Comparison of ENCODE assay signal across 8 cellular contexts in the genomic region with DNA sequence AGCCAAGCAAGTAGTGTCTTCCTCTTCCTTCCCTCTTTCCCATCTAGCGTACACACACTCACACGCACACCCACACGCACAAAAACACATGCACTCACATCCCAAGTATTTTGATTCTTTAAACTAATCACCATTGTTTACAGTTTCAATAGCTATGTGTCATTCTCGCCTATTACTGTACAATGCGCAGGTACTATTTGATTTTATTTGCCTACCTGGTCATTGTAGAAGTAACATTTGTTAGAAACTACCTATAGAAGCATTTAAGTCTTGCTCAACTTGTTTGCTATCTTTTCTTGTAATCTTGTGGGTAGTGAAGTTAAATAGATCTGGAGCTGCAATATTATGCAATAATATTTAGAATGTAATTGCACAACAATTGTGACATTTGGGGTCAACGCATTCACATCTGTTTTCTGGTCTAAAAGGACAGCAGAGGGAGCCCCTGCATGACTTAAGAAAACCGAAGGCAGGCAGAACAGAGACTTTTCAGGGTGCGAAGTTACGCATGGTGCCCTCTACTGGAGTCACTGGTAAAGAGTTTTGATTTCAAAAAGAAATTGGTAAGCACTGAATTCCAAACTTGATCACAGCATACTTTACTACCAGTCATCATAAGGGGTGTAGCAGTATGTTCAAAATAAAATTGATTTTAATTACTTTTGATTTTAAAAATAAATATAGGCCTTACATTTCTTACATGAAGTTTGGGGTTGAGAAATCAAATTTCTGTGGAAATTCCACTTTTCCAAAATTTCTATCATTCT.
DNase-seq lines count a peak whose midpoint lies in the region; ATAC-seq and TF ChIP-seq lines count a peak whose summit lies in the region.

No MANE protein-coding gene starts in this region.

- H3K79me2 ChIP-seq in SK-N-SH (ENCODE audit: insufficient read depth) = no peaks in the 10 kb centered on the region

- H3F3A ChIP-seq in SK-N-SH (replicated peaks; ENCODE audit: insufficient read depth) = no peaks in the 10 kb centered on the region

- WGBS in SK-N-SH (ENCODE audit: low lambda C conversion rate) = 25% methylated on average over 9 of the region's 9 CpGs

- H3K9me2 ChIP-seq in SK-N-SH = no peaks in the 10 kb centered on the region

- peak; percentile 96 for TF ChIP-seq CTCF in SK-N-SH (IDR thresholded peaks at IDR 0.05)
- TF ChIP-seq CTCF in epithelial cell of esophagus (IDR thresholded peaks at IDR 0.05; ENCODE audit: insufficient read depth, low read depth, low read length, missing control alignments) = peak; percentile 94

- POLR2A ChIA-PET in SK-N-SH (lab: Yijun Ruan, JAX) = no interaction called here

- ATAC-seq in GM18517 (IDR thresholded peaks at IDR 0.05; ENCODE audit: unreplicated experiment) (peak; percentile 92), HG02884 (IDR thresholded peaks at IDR 0.05; ENCODE audit: unreplicated experiment) (peak; percentile 99)

- no peaks in the 10 kb centered on the region for H3K36me3 ChIP-seq in SK-N-SH (replicated peaks in 1 of 2; ENCODE audit: control insufficient read depth in 1 of 2, insufficient read depth in 2 of 2, low read length in 1 of 2)

- H3K4me3 ChIP-seq in SK-N-SH (ENCODE audit: low read depth in 2 of 2, low read length in 1 of 2) = peak overlapping the region in 1 of 2 experiments; percentile 52; a peak in 1 of 4 replicates
- no peak overlapping the region for H3K4me3 ChIP-seq in epithelial cell of esophagus (ENCODE audit: low read length)

- no peak overlapping the region for H3K4me2 ChIP-seq in SK-N-SH

- peaks cover 3% of the 10 kb centered on the region; the same call in 1 of the 2 replicates for H3K27me3 ChIP-seq in SK-N-SH (ENCODE audit: insufficient read depth)

- no peak for TF ChIP-seq EP300 in SK-N-SH (IDR thresholded peaks at IDR 0.05; ENCODE audit: borderline replicate concordance in 1 of 2, low read depth in 1 of 2, low read length in 1 of 2)

- no peak overlapping the region for H3K27ac ChIP-seq in SK-N-SH (ENCODE audit: low read depth in 2 of 2, low read length in 1 of 2)

- no peaks in the 10 kb centered on the region for H4K20me1 ChIP-seq in SK-N-SH (ENCODE audit: insufficient read depth)

- CTCF ChIA-PET in SK-N-SH (lab: Yijun Ruan, JAX) = interaction anchor here (0.6 to 2.1 kb wide), 15 partner anchors 9 to 1394 kb away, joined by 3 to 21 read pairs (median 3); no protein-coding TSS in a partner anchor

- H3K4me1 ChIP-seq in SK-N-SH (ENCODE audit: control insufficient read depth in 1 of 2, insufficient read depth in 2 of 2, low read depth in 1 of 2, low read length in 1 of 2) = no peaks in the 10 kb centered on the region

- no peak overlapping the region for H3K9ac ChIP-seq in SK-N-SH

- TF ChIP-seq RAD21 in SK-N-SH (IDR thresholded peaks at IDR 0.05; ENCODE audit: low read length) = peak; percentile 80

- H3K9me3 ChIP-seq in SK-N-SH = no peaks in the 10 kb centered on the region; the same call in 1 of the 2 replicates

- DNase-seq in C1 segment of cervical spinal cord (lab: John Stamatoyannopoulos, UW) (peak in 10 of 14 donors; percentile 0 to 51 (median 8)), NCI-H1092 treated with DMSO at 0.1 percent for 48 hours (lab: John Stamatoyannopoulos, UW) (peak; percentile 75), SK-N-SH (peak; percentile 52), epithelial cell of esophagus (ENCODE audit: low read depth) (peak; percentile 92), midbrain (lab: John Stamatoyannopoulos, UW) (peak; percentile 85), cortex of kidney (lab: John Stamatoyannopoulos, UW) (no peak)

- no peak overlapping the region for H2AFZ ChIP-seq in SK-N-SH (ENCODE audit: low read depth)

TF ChIP-seq in SK-N-SH, 30 proteins besides CTCF, POLR2A, EP300 and RAD21:
- TF ChIP-seq RXRA (IDR thresholded peaks at IDR 0.05; ENCODE audit: borderline replicate concordance, low read depth) = no peak
- TF ChIP-seq CHD2 (IDR thresholded peaks at IDR 0.05; ENCODE audit: low read length, partially characterized antibody) = peak; percentile 26
- no peak for TF ChIP-seq FOXM1 (IDR thresholded peaks at IDR 0.05; ENCODE audit: low read depth)
- TF ChIP-seq MEF2A (IDR thresholded peaks at IDR 0.05; ENCODE audit: borderline replicate concordance, low read depth) = no peak
- peak; percentile 91 for TF ChIP-seq SMC3 (IDR thresholded peaks at IDR 0.05; ENCODE audit: low read depth, low read length)
- TF ChIP-seq FOXJ3 (CRISPR knock-in tag; IDR thresholded peaks at IDR 0.05) = no peak
- TF ChIP-seq RFX5 (IDR thresholded peaks at IDR 0.05; ENCODE audit: low read length) = peak; percentile 37; the same call in 1 of the 2 replicates
- TF ChIP-seq TAF1 (IDR thresholded peaks at IDR 0.05; ENCODE audit: borderline replicate concordance, low read depth, low read length) = no peak
- TF ChIP-seq, protein P1, sequence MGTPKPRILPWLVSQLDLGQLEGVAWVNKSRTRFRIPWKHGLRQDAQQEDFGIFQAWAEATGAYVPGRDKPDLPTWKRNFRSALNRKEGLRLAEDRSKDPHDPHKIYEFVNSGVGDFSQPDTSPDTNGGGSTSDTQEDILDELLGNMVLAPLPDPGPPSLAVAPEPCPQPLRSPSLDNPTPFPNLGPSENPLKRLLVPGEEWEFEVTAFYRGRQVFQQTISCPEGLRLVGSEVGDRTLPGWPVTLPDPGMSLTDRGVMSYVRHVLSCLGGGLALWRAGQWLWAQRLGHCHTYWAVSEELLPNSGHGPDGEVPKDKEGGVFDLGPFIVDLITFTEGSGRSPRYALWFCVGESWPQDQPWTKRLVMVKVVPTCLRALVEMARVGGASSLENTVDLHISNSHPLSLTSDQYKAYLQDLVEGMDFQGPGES (IDR thresholded peaks at IDR 0.05; ENCODE audit: low read depth, low read length) = no peak
- TF ChIP-seq, protein P2, sequence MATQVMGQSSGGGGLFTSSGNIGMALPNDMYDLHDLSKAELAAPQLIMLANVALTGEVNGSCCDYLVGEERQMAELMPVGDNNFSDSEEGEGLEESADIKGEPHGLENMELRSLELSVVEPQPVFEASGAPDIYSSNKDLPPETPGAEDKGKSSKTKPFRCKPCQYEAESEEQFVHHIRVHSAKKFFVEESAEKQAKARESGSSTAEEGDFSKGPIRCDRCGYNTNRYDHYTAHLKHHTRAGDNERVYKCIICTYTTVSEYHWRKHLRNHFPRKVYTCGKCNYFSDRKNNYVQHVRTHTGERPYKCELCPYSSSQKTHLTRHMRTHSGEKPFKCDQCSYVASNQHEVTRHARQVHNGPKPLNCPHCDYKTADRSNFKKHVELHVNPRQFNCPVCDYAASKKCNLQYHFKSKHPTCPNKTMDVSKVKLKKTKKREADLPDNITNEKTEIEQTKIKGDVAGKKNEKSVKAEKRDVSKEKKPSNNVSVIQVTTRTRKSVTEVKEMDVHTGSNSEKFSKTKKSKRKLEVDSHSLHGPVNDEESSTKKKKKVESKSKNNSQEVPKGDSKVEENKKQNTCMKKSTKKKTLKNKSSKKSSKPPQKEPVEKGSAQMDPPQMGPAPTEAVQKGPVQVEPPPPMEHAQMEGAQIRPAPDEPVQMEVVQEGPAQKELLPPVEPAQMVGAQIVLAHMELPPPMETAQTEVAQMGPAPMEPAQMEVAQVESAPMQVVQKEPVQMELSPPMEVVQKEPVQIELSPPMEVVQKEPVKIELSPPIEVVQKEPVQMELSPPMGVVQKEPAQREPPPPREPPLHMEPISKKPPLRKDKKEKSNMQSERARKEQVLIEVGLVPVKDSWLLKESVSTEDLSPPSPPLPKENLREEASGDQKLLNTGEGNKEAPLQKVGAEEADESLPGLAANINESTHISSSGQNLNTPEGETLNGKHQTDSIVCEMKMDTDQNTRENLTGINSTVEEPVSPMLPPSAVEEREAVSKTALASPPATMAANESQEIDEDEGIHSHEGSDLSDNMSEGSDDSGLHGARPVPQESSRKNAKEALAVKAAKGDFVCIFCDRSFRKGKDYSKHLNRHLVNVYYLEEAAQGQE (IDR thresholded peaks at IDR 0.05; ENCODE audit: low read depth, low read length) = no peak
- no peak for TF ChIP-seq NFIC (IDR thresholded peaks at IDR 0.05; ENCODE audit: borderline replicate concordance)
- no peak for TF ChIP-seq GATA2 (CRISPR knock-in tag; IDR thresholded peaks at IDR 0.05)
